8 cellular contexts compared by ENCODE assay signal in the genomic region with DNA sequence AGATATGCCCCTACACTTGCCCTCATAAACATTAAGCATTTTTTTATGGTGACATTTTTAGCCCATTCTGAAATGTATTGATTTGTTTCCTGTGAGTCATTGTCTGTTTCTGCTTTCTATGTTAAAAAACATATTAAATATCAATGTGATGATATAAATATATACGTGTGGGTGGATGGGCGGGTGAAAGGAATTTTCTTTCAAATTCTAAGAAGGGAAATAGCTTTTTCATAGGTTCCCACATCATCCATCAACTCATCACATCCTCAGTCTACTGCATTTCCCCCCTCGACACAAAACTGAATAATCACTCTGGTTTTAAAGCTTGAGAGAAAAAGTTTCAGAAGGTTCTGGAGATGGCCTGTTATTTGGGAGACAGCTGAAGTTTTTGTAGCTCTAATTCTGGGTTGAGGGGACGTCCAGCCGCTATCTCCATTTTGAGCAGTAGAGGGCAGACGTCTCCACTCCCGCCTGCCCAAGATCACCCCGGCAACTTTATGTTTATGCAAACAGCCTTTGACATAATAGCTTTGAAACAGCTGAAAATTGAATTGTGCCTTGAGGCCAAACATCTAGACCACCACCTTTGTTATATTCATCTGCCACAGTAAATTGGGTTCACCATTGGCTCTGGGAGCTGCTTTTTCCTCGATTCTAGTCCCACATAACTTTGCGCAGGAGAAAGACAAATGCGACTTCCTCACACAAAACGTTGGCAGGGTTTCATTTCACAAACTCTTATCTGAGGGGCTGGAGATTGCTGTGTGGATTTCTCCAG.
DNase-seq lines count a peak whose midpoint lies in the region; ATAC-seq and TF ChIP-seq lines count a peak whose summit lies in the region.

No MANE protein-coding gene starts in this region.

- H3K9me3 Mint-ChIP-seq in stimulated activated naive CD8-positive, alpha-beta T cell treated with anti-CD3 and anti-CD28 coated beads, Interleukin-15, Interleukin-2, amounts not matched to agents 100 ng/mL and 50 ng/mL, for 24 hours, result no peaks in the 10 kb centered on the region

- H3K27ac Mint-ChIP-seq in stimulated activated naive CD8-positive, alpha-beta T cell treated with anti-CD3 and anti-CD28 coated beads, Interleukin-15, Interleukin-2, amounts not matched to agents 100 ng/mL and 50 ng/mL, for 24 hours, result no peak overlapping the region

- peak overlapping the region; percentile 3 for H3K4me3 Mint-ChIP-seq in stimulated activated naive CD8-positive, alpha-beta T cell treated with anti-CD3 and anti-CD28 coated beads, Interleukin-15, Interleukin-2, amounts not matched to agents 100 ng/mL and 50 ng/mL, for 24 hours

- no peak for TF ChIP-seq POLR2A in erythroblast (IDR thresholded peaks at IDR 0.05; ENCODE audit: low read length)

- ATAC-seq in HG03342 (IDR thresholded peaks at IDR 0.05; ENCODE audit: unreplicated experiment), result peak; percentile 89

- peaks cover 9% of the 10 kb centered on the region for H3K27me3 Mint-ChIP-seq in stimulated activated naive CD8-positive, alpha-beta T cell treated with anti-CD3 and anti-CD28 coated beads, Interleukin-15, Interleukin-2, amounts not matched to agents 100 ng/mL and 50 ng/mL, for 24 hours

- H3K4me1 Mint-ChIP-seq in stimulated activated naive CD8-positive, alpha-beta T cell treated with anti-CD3 and anti-CD28 coated beads, Interleukin-15, Interleukin-2, amounts not matched to agents 100 ng/mL and 50 ng/mL, for 24 hours (ENCODE audit: low read depth), result peaks cover 6% of the 10 kb centered on the region

- H3K36me3 Mint-ChIP-seq in stimulated activated naive CD8-positive, alpha-beta T cell treated with anti-CD3 and anti-CD28 coated beads, Interleukin-15, Interleukin-2, amounts not matched to agents 100 ng/mL and 50 ng/mL, for 24 hours (ENCODE audit: low read depth), result no peaks in the 10 kb centered on the region

- DNase-seq in NCI-H2107 treated with DMSO at 0.1 percent for 48 hours (lab: John Stamatoyannopoulos, UW; ENCODE audit: unreplicated experiment) (peak; percentile 19), NCI-H2107 (lab: John Stamatoyannopoulos, UW) (no peak), NCI-H774 (lab: John Stamatoyannopoulos, UW) (peak; percentile 58), activated T-cell treated with anti-CD3 and anti-CD28 coated beads for 1 hour (ENCODE audit: low read depth) (peak; percentile 8), erythroblast (lab: John Stamatoyannopoulos, UW) (peak; percentile 50 to 53), myocyte (ENCODE audit: low read depth) (peak; percentile 77)
